Comparison of ENCODE assay signal across 9 cellular contexts in genomic region chr7:130277763-130278643, GRCh38. TPM values are rescaled to one million over a fixed set of nuclear protein-coding genes. Genes with fewer than 3 reads are reported as not detected.
DNase-seq lines count a peak whose midpoint lies in the region; ATAC-seq, FAIRE-seq and TF ChIP-seq lines count a peak whose summit lies in the region.
"Had no signal": no experiment of that assay in that cellular context is flagged by ENCODE, and none has a peak within 500 bp of the region (broad histone marks: within the 10 kb centered on the region; RNA-seq: fewer than 3 reads in every experiment).

No MANE protein-coding gene starts in this region.

- H3K27me3 ChIP-seq in thyroid gland: no peaks in the 10 kb centered on the region

- peaks cover 0 to 2% of the 10 kb centered on the region in 2 donors for H3K4me1 ChIP-seq in thyroid gland

- no peak for TF ChIP-seq POLR2A in thyroid gland (IDR thresholded peaks at IDR 0.05)

- WGBS in thyroid gland, 2 donors: 58 to 62% methylated on average over 15 of the region's 15 CpGs

- ATAC-seq in HG03469 (IDR thresholded peaks at IDR 0.05; ENCODE audit: unreplicated experiment): no peak
- ATAC-seq in GM19023 (IDR thresholded peaks at IDR 0.05; ENCODE audit: unreplicated experiment): no peak

- no peaks in the 10 kb centered on the region for H3K36me3 ChIP-seq in thyroid gland

- H3K9me3 ChIP-seq in thyroid gland: no peaks in the 10 kb centered on the region

- H3K4me3 ChIP-seq in thyroid gland (replicated peaks in 1 of 3): no peak overlapping the region

- TF ChIP-seq CTCF in thyroid gland (IDR thresholded peaks at IDR 0.05): peak in 5 of 6 experiments; percentile 21 to 68 (median 53)

- peak; percentile 75 for FAIRE-seq in islet of Langerhans (lab: Jason Lieb, UNC)

- H3K27ac ChIP-seq in thyroid gland: no peak overlapping the region

- intact Hi-C loops in thyroid gland (cut with DNase I): loop anchor here (10.0 kb wide), 1 partner anchor 207 kb away; no protein-coding TSS in a partner anchor

- DNase-seq in DMS53 (lab: John Stamatoyannopoulos, UW) (peak; percentile 78), NCI-H1694 (lab: John Stamatoyannopoulos, UW) (peak; percentile 64), astrocyte of the hippocampus (ENCODE audit: low read depth, low spot score) (peak; percentile 67), thyroid gland (peak; percentile 52 to 58), A172 (ENCODE audit: low spot score) (no peak)

RNA-seq across cellular contexts. Expression of gene CPA2, which starts 11.3 kb away (rescaled TPM):
- total RNA-seq in thyroid gland: not detected
- not detected in 2 replicates for total RNA-seq in A172 (2014; rRNA removed; shearing (Covaris generic))
- total RNA-seq: mononuclear cell had no signal

RNA-seq across cellular contexts. Expression of gene CPA4, which starts 15.0 kb away (rescaled TPM):
- not detected for total RNA-seq in thyroid gland
- total RNA-seq in A172 (2014; rRNA removed; shearing (Covaris generic)): 387 and 495 TPM in 2 replicates

Comparison
In these comparisons a context has a peak if more than half of its experiments do, and no peak if none do; other contexts are left out.
1. RNA of gene CPA4, which starts 15.0 kb away (total RNA-seq): 387 to 495 TPM in A172; not detected in thyroid gland; every median in the first group is over 100 times any median in the second.